In genomic region chr3:53844262-53845102, GRCh38 we compare ENCODE assay signal across 1 cellular context.
TF ChIP-seq lines count a peak whose summit lies in the region.

No MANE protein-coding gene starts in this region.

TF ChIP-seq in HepG2, 621 proteins besides CTCF, POLR2A, EP300 and RAD21 (continued from another document and continues in another):
- no peak for TF ChIP-seq SMARCE1 (IDR thresholded peaks at IDR 0.05; ENCODE audit: borderline replicate concordance)
- TF ChIP-seq CREB3 (CRISPR knock-in tag; IDR thresholded peaks at IDR 0.05) = 0 out of 2 replicates have a peak, but pooled peaks have one; percentile 26
- no peak for TF ChIP-seq ZNF207 (IDR thresholded peaks at IDR 0.05; ENCODE audit: borderline replicate concordance)
- TF ChIP-seq ZNF318 (CRISPR knock-in tag; IDR thresholded peaks at IDR 0.05) = no peak
- TF ChIP-seq ZNF747 (CRISPR knock-in tag; IDR thresholded peaks at IDR 0.05; ENCODE audit: borderline replicate concordance) = no peak
- TF ChIP-seq HNRNPLL (IDR thresholded peaks at IDR 0.05; ENCODE audit: low read depth, low read length, poor library complexity, severe bottlenecking) = no peak
- no peak for TF ChIP-seq ARID2 (CRISPR knock-in tag; IDR thresholded peaks at IDR 0.05; ENCODE audit: borderline replicate concordance)
- TF ChIP-seq ZNF740 (CRISPR knock-in tag; IDR thresholded peaks at IDR 0.05) = no peak
- peak; percentile 18; the same call in 1 of the 2 replicates for TF ChIP-seq ZNF557 (CRISPR knock-in tag; IDR thresholded peaks at IDR 0.05)
- TF ChIP-seq IRF2 (CRISPR knock-in tag; IDR thresholded peaks at IDR 0.05) = peak; percentile 61
- TF ChIP-seq EED (CRISPR knock-in tag; IDR thresholded peaks at IDR 0.05) = 0 out of 2 replicates have a peak, but pooled peaks have one; percentile 9
- no peak for TF ChIP-seq PLRG1 (conservative IDR thresholded peaks at IDR 0.05)
- peak; percentile 72; the same call in 1 of the 2 replicates for TF ChIP-seq DRAP1 (CRISPR knock-in tag; IDR thresholded peaks at IDR 0.05)
- 0 out of 2 replicates have a peak, but pooled peaks have one; percentile 66 for TF ChIP-seq BRF2 (CRISPR knock-in tag; IDR thresholded peaks at IDR 0.05)
- no peak for TF ChIP-seq ZNF577 (CRISPR knock-in tag; IDR thresholded peaks at IDR 0.05; ENCODE audit: borderline replicate concordance, low read depth)
- TF ChIP-seq HINFP (CRISPR knock-in tag; IDR thresholded peaks at IDR 0.05; ENCODE audit: low read depth) = no peak
- peak; percentile 62; the same call in 1 of the 2 replicates for TF ChIP-seq ZNF256 (CRISPR knock-in tag; conservative IDR thresholded peaks at IDR 0.05)
- TF ChIP-seq KDM4B (CRISPR knock-in tag; IDR thresholded peaks at IDR 0.05) = no peak
- no peak for TF ChIP-seq AHR (CRISPR knock-in tag; IDR thresholded peaks at IDR 0.05)
- no peak for TF ChIP-seq ZNF460 (CRISPR knock-in tag; IDR thresholded peaks at IDR 0.05; ENCODE audit: borderline replicate concordance)
- no peak for TF ChIP-seq NAIF1 (CRISPR knock-in tag; IDR thresholded peaks at IDR 0.05; ENCODE audit: borderline replicate concordance)
- TF ChIP-seq KLF11 (CRISPR knock-in tag; IDR thresholded peaks at IDR 0.05) = no peak
- peak; percentile 63 for TF ChIP-seq SP4 (CRISPR knock-in tag; IDR thresholded peaks at IDR 0.05)
- no peak for TF ChIP-seq SMARCC2 (IDR thresholded peaks at IDR 0.05)
- no peak for TF ChIP-seq MZF1 (CRISPR knock-in tag; IDR thresholded peaks at IDR 0.05; ENCODE audit: borderline replicate concordance)
- no peak for TF ChIP-seq ATRX (CRISPR knock-in tag; IDR thresholded peaks at IDR 0.05; ENCODE audit: borderline replicate concordance)
- TF ChIP-seq ZNF598 (CRISPR knock-in tag; IDR thresholded peaks at IDR 0.05; ENCODE audit: borderline replicate concordance) = peak; percentile 75; the same call in 1 of the 2 replicates
- TF ChIP-seq SIX1 (CRISPR knock-in tag; IDR thresholded peaks at IDR 0.05; ENCODE audit: borderline replicate concordance) = 0 out of 2 replicates have a peak, but pooled peaks have one; percentile 14
- peak; percentile 55 for TF ChIP-seq RARA (CRISPR knock-in tag; IDR thresholded peaks at IDR 0.05)
- TF ChIP-seq ZNF44 (CRISPR knock-in tag; IDR thresholded peaks at IDR 0.05) = peak; percentile 59; the same call in 1 of the 2 replicates
- peak; percentile 69 for TF ChIP-seq PHF8 (CRISPR knock-in tag; IDR thresholded peaks at IDR 0.05)
- TF ChIP-seq YEATS4 (CRISPR knock-in tag; IDR thresholded peaks at IDR 0.05; ENCODE audit: borderline replicate concordance) = peak; percentile 26; the same call in 1 of the 2 replicates
- peak; percentile 66 for TF ChIP-seq ZFX (CRISPR knock-in tag; IDR thresholded peaks at IDR 0.05; ENCODE audit: low read depth)
- no peak for TF ChIP-seq ZNF615 (CRISPR knock-in tag; IDR thresholded peaks at IDR 0.05; ENCODE audit: borderline replicate concordance)
- no peak for TF ChIP-seq ZNF777 (CRISPR knock-in tag; IDR thresholded peaks at IDR 0.05)
- TF ChIP-seq ZNF280D (CRISPR knock-in tag; IDR thresholded peaks at IDR 0.05) = no peak
- TF ChIP-seq GABPA (IDR thresholded peaks at IDR 0.05; ENCODE audit: low read depth, low read length) = no peak
- no peak; the same call in 1 of the 2 replicates for TF ChIP-seq GABPA (CRISPR knock-in tag; IDR thresholded peaks at IDR 0.05; ENCODE audit: low read depth)
- TF ChIP-seq ZNF567 (CRISPR knock-in tag; IDR thresholded peaks at IDR 0.05; ENCODE audit: borderline replicate concordance) = no peak
- TF ChIP-seq TP53 (CRISPR knock-in tag; conservative IDR thresholded peaks at IDR 0.05) = no peak
- TF ChIP-seq CHD2 (IDR thresholded peaks at IDR 0.05; ENCODE audit: low read depth, low read length) = no peak
- TF ChIP-seq JARID2 (CRISPR knock-in tag; IDR thresholded peaks at IDR 0.05; ENCODE audit: insufficient replicate concordance) = no peak
- no peak; the same call in 1 of the 2 replicates for TF ChIP-seq KDM5A (IDR thresholded peaks at IDR 0.05; ENCODE audit: borderline replicate concordance, low read length)
- TF ChIP-seq AGO1 (IDR thresholded peaks at IDR 0.05; ENCODE audit: low read depth, low read length, poor library complexity, severe bottlenecking) = no peak
- TF ChIP-seq ZNF18 (CRISPR knock-in tag; IDR thresholded peaks at IDR 0.05; ENCODE audit: insufficient replicate concordance) = no peak
- TF ChIP-seq HNF4G (IDR thresholded peaks at IDR 0.05; ENCODE audit: borderline replicate concordance, low read depth, low read length) = peak; percentile 79
- peak; percentile 70; the same call in 1 of the 2 replicates for TF ChIP-seq HNF4G (CRISPR knock-in tag; IDR thresholded peaks at IDR 0.05; ENCODE audit: borderline replicate concordance, low read depth)
